Comparison of ENCODE assay signal across 1 cellular context in the genomic region with DNA sequence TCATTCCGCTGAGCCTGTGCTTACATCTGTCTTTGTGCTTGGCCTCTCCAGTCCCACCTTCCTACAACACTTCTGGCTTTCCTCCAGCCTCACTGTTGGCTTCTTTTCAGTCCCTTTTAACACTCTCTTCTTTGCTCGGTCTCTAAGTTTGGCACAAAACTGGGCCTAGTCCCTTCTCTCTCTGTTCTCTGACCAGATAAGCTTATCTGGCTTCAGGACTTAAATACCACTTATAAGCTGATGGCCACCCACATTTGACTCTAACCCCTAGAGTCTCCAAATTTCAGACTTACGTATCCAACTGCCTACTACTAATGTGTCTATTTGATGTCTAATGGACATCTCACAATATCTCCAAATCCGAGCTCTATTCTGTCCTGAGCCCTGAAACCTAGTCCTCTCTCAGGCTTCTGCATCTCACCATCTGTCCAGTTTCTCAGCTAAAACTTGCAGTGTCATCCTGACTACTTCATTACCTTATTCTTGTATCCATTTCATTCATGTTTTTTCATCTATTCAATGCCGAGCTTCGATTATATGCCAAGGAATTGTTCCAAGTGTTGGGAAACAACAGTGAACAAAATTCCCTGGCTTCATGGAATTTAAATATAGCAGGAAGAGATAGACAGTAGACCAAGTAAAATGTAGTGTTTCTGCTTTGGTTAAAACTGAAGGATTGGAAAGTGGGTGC.
TF ChIP-seq lines count a peak whose summit lies in the region.

No MANE protein-coding gene starts in this region.

TF ChIP-seq in H1, 55 proteins besides CTCF, POLR2A, EP300 and RAD21:
- TF ChIP-seq GABPA (IDR thresholded peaks at IDR 0.05; ENCODE audit: borderline replicate concordance, insufficient read depth, low read length) (no peak), SRF (IDR thresholded peaks at IDR 0.05; ENCODE audit: low read depth, low read length) (no peak)
TF ChIP-seq in H1: peak in this region for 0.
